In the genomic region with DNA sequence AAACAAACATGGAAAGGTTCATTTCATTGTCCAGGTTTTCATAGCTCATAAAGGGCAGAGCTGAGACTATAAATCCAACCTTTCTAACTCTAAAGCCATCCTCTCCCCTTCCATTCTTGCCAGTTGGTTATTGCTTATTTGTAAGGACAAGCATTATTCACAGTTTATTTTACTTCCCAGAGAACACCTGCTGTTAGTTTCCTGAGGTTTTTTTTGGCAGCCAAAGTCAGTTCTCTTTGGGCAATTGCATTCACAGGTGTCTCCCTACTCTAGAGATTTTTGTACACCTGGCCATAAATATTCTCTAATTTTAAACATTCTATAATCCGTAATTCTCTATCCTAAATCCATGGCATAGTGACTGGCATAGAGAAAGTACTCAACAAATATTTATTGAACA, we compare ENCODE assay signal across 16 cellular contexts.
"Had no signal": no experiment of that assay in that cellular context is flagged by ENCODE, and none has a peak within 500 bp of the region (broad histone marks: within the 10 kb centered on the region; RNA-seq: fewer than 3 reads in every experiment).

No MANE protein-coding gene starts in this region.

- H3K9ac ChIP-seq: neural progenitor cell had no signal

- H3K9me3 ChIP-seq: esophagus muscularis mucosa, thyroid gland had no signal

- H3K4me3 ChIP-seq: esophagus muscularis mucosa, hepatocyte, neural progenitor cell, thyroid gland had no signal

- H3K36me3 ChIP-seq: esophagus muscularis mucosa, neural progenitor cell, thyroid gland had no signal

- H3K4me1 ChIP-seq: esophagus muscularis mucosa, thyroid gland had no signal

- H3K27ac ChIP-seq: esophagus muscularis mucosa, hepatocyte, neural progenitor cell, thyroid gland had no signal

- ATAC-seq: stimulated activated effector memory CD8-positive, alpha-beta T cell treated with anti-CD3 and anti-CD28 coated beads, Interleukin-12 subunit alpha, Interleukin-12 subunit beta, amount 100 ng/mL, for 72 hours had no signal

- H3K4me2 ChIP-seq: hepatocyte, neural progenitor cell had no signal

- DNase-seq: activated CD4-positive, alpha-beta T cell treated with anti-CD3 and anti-CD28 coated beads, Interleukin-2, amount 50 U/mL, for 4 hours; activated CD4-positive, CD25-positive, alpha-beta regulatory T cell treated with anti-CD3 and anti-CD28 coated beads, Interleukin-2, amount 50 U/mL, for 72 hours; activated naive CD4-positive, alpha-beta T cell; activated naive CD8-positive, alpha-beta T cell treated with anti-CD3 and anti-CD28 coated beads, Interleukin-2, amount 10 ng/mL, durations not matched to agents 7 days and 5 days; activated T-cell treated with anti-CD3 and anti-CD28 coated beads for 4 hours; central memory CD4-positive, alpha-beta T cell; cortex of kidney; effector CD4-positive, alpha-beta T cell; islet precursor cell; naive B cell; stimulated activated CD4-positive, alpha-beta T cell treated with anti-CD3 and anti-CD28 coated beads, Interleukin-12 subunit alpha, Interleukin-12 subunit beta, amount 100 ng/mL, for 4 hours; thyroid gland had no signal

- H3K27me3 ChIP-seq: esophagus muscularis mucosa, hepatocyte, neural progenitor cell, thyroid gland had no signal

- H2AFZ ChIP-seq: hepatocyte, neural progenitor cell had no signal
